In genomic region chr6:20467437-20467836, GRCh38 we compare ENCODE assay signal across 15 cellular contexts.
DNase-seq lines count a peak whose midpoint lies in the region; ATAC-seq and TF ChIP-seq lines count a peak whose summit lies in the region.
"Had no signal": no experiment of that assay in that cellular context is flagged by ENCODE, and none has a peak within 500 bp of the region (broad histone marks: within the 10 kb centered on the region; RNA-seq: fewer than 3 reads in every experiment).

No MANE protein-coding gene starts in this region.

- no peak overlapping the region; the same call in 1 of the 2 replicates for H3K9ac ChIP-seq in OCI-LY3 (ENCODE audit: low read length)

- no peaks in the 10 kb centered on the region for H3K9me3 ChIP-seq in OCI-LY3 (ENCODE audit: insufficient read depth, low read length)
- no peaks in the 10 kb centered on the region for H3K9me3 ChIP-seq in osteoblast (ENCODE audit: low read depth, low read length)

- H3K27me3 ChIP-seq in OCI-LY3 (ENCODE audit: low read depth, low read length) (no peaks in the 10 kb centered on the region), osteoblast (ENCODE audit: insufficient read depth, low read length) (no peaks in the 10 kb centered on the region)

- ATAC-seq in GM18517 (IDR thresholded peaks at IDR 0.05; ENCODE audit: unreplicated experiment) (peak; percentile 53), GM21360 (IDR thresholded peaks at IDR 0.05; ENCODE audit: unreplicated experiment) (peak; percentile 41), HG02981 (IDR thresholded peaks at IDR 0.05; ENCODE audit: unreplicated experiment) (peak; percentile 51)
- ATAC-seq: activated CD4-positive, CD25-positive, alpha-beta regulatory T cell treated with anti-CD3 and anti-CD28 coated beads, Interleukin-2, amount 50 U/mL, for 24 hours had no signal

- H4K20me1 ChIP-seq in OCI-LY3 (ENCODE audit: insufficient read depth, low read length), result peaks cover 37% of the 10 kb centered on the region
- H4K20me1 ChIP-seq in osteoblast (ENCODE audit: insufficient read depth, low read length), result peaks cover 45% of the 10 kb centered on the region

- peak overlapping the region; percentile 32; the same call in 1 of the 2 replicates for H3K27ac ChIP-seq in OCI-LY3 (ENCODE audit: low read length)
- H3K27ac ChIP-seq in osteoblast (ENCODE audit: low read depth, low read length), result no peak overlapping the region

- H3K4me2 ChIP-seq in OCI-LY3 (ENCODE audit: low read length) (peak overlapping the region; percentile 66), osteoblast (ENCODE audit: insufficient read depth, low read length) (no peak overlapping the region)

- H3K4me3 ChIP-seq in OCI-LY3 (ENCODE audit: low read length) (peak overlapping the region; percentile 6; the same call in 1 of the 2 replicates), osteoblast (ENCODE audit: insufficient read depth, low read length) (no peak overlapping the region)

- H3K36me3 ChIP-seq in OCI-LY3 (replicated peaks; ENCODE audit: low read depth, low read length) (peaks cover 17% of the 10 kb centered on the region), osteoblast (ENCODE audit: insufficient read depth, low read length) (no peaks in the 10 kb centered on the region)

- H3K4me1 ChIP-seq in OCI-LY3 (ENCODE audit: low read length) (peaks cover 51% of the 10 kb centered on the region), osteoblast (ENCODE audit: insufficient read depth, low read length) (no peaks in the 10 kb centered on the region)

- H3K79me2 ChIP-seq in OCI-LY3 (ENCODE audit: low read length) (peaks cover 73% of the 10 kb centered on the region), osteoblast (ENCODE audit: insufficient read depth, low read length) (peaks cover 89% of the 10 kb centered on the region)

- TF ChIP-seq CTCF in OCI-LY3 (IDR thresholded peaks at IDR 0.05; ENCODE audit: low read depth, low read length) (no peak), osteoblast (IDR thresholded peaks at IDR 0.05; ENCODE audit: extremely low read depth, low read depth, low read length) (no peak)

- no peak overlapping the region for H2AFZ ChIP-seq in OCI-LY3 (ENCODE audit: low read depth, low read length)
- H2AFZ ChIP-seq in osteoblast (ENCODE audit: low read length), result no peak overlapping the region

- no peak for DNase-seq in NCI-H1694 (lab: John Stamatoyannopoulos, UW)
- DNase-seq in NCI-H1105 (lab: John Stamatoyannopoulos, UW), result no peak
- no peak for DNase-seq in activated gamma-delta T cell (lab: John Stamatoyannopoulos, UW)
- DNase-seq in osteoblast (ENCODE audit: insufficient read length, low spot score, missing footprints), result no peak
- DNase-seq: activated naive CD4-positive, alpha-beta T cell; CD4-positive, alpha-beta memory T cell; kidney; MM.1S; NCI-H510A treated with DMSO at 0.1 percent for 48 hours; Right ventricle myocardium superior had no signal
